ENCODE assay signal across 11 cellular contexts in genomic region chr1:118157506-118157905, GRCh38. TPM values are rescaled to one million over a fixed set of nuclear protein-coding genes. Genes with fewer than 3 reads are reported as not detected.
"Had no signal": no experiment of that assay in that cellular context is flagged by ENCODE, and none has a peak within 500 bp of the region (broad histone marks: within the 10 kb centered on the region; RNA-seq: fewer than 3 reads in every experiment).

No MANE protein-coding gene starts in this region.

- H3K4me2 ChIP-seq: GM23338 had no signal

- H3K9me3 ChIP-seq: HAP-1 had no signal

- H2AFZ ChIP-seq: GM23248, GM23338 had no signal

- H3K27ac ChIP-seq: GM23248 had no signal

- H3K36me3 ChIP-seq: HAP-1 had no signal

- DNase-seq: GM23248, GOT3, H7, H9, HCEC 1CT, HFFc6 had no signal

- H3K4me3 ChIP-seq: GM23248, GM23338, HAP-1 had no signal

- FAIRE-seq: H1, H54 had no signal

- H3K9ac ChIP-seq: GM23248 had no signal

- ATAC-seq: GM23338, HCT116 had no signal

RNA-seq across cellular contexts. Expression of gene SPAG17, which starts 27.5 kb away (rescaled TPM):
- total RNA-seq: GM23248, HFFc6 had no signal
